1 cellular context compared by ENCODE assay signal in genomic region chr22:38450234-38450797, GRCh38.
TF ChIP-seq lines count a peak whose summit lies in the region.

No MANE protein-coding gene starts in this region.

TF ChIP-seq in HepG2, 621 proteins besides CTCF, POLR2A, EP300 and RAD21:
- TF ChIP-seq ZNF720 (CRISPR knock-in tag; IDR thresholded peaks at IDR 0.05) (no peak), TP53 (CRISPR knock-in tag; conservative IDR thresholded peaks at IDR 0.05) (no peak), MIXL1 (CRISPR knock-in tag; IDR thresholded peaks at IDR 0.05) (no peak), SMC3 (IDR thresholded peaks at IDR 0.05; ENCODE audit: low read length) (no peak), ZNF629 (CRISPR knock-in tag; conservative IDR thresholded peaks at IDR 0.05) (peak; percentile 37; the same call in 1 of the 2 replicates), CC2D1A (CRISPR knock-in tag; IDR thresholded peaks at IDR 0.05) (no peak)
- TF ChIP-seq, protein P1, sequence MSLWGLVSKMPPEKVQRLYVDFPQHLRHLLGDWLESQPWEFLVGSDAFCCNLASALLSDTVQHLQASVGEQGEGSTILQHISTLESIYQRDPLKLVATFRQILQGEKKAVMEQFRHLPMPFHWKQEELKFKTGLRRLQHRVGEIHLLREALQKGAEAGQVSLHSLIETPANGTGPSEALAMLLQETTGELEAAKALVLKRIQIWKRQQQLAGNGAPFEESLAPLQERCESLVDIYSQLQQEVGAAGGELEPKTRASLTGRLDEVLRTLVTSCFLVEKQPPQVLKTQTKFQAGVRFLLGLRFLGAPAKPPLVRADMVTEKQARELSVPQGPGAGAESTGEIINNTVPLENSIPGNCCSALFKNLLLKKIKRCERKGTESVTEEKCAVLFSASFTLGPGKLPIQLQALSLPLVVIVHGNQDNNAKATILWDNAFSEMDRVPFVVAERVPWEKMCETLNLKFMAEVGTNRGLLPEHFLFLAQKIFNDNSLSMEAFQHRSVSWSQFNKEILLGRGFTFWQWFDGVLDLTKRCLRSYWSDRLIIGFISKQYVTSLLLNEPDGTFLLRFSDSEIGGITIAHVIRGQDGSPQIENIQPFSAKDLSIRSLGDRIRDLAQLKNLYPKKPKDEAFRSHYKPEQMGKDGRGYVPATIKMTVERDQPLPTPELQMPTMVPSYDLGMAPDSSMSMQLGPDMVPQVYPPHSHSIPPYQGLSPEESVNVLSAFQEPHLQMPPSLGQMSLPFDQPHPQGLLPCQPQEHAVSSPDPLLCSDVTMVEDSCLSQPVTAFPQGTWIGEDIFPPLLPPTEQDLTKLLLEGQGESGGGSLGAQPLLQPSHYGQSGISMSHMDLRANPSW (CRISPR knock-in tag; IDR thresholded peaks at IDR 0.05; ENCODE audit: borderline replicate concordance): no peak
- TF ChIP-seq, protein P2, sequence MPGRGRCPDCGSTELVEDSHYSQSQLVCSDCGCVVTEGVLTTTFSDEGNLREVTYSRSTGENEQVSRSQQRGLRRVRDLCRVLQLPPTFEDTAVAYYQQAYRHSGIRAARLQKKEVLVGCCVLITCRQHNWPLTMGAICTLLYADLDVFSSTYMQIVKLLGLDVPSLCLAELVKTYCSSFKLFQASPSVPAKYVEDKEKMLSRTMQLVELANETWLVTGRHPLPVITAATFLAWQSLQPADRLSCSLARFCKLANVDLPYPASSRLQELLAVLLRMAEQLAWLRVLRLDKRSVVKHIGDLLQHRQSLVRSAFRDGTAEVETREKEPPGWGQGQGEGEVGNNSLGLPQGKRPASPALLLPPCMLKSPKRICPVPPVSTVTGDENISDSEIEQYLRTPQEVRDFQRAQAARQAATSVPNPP (CRISPR knock-in tag; IDR thresholded peaks at IDR 0.05): no peak
